21 cellular contexts compared by ENCODE assay signal in genomic region chr13:42318570-42318969, GRCh38.
"Had no signal": no experiment of that assay in that cellular context is flagged by ENCODE, and none has a peak within 500 bp of the region (broad histone marks: within the 10 kb centered on the region; RNA-seq: fewer than 3 reads in every experiment).

No MANE protein-coding gene starts in this region.

- H3K27ac ChIP-seq: gastrocnemius medialis, spleen, thyroid gland had no signal

- H3K9me3 Mint-ChIP-seq: brain; naive thymus-derived CD8-positive, alpha-beta T cell; stimulated activated naive B cell treated with anti-CD40 and anti-IgM and Interleukin-4, amounts not matched to agents 10 μg/mL and 1 μg/mL and 100 μg/mL, for 72 hours; T-cell had no signal

- H3K27ac Mint-ChIP-seq: stimulated activated naive B cell treated with anti-CD40 and anti-IgM and Interleukin-4, amounts not matched to agents 10 μg/mL and 1 μg/mL and 100 μg/mL, for 72 hours had no signal

- DNase-seq: activated CD4-positive, alpha-beta T cell treated with anti-CD3 and anti-CD28 coated beads, Interleukin-2, amount 50 U/mL, for 1 hour; activated CD4-positive, CD25-positive, alpha-beta regulatory T cell treated with anti-CD3 and anti-CD28 coated beads, Interleukin-2, amount 50 U/mL, for 72 hours; activated naive CD4-positive, alpha-beta T cell; anterior cingulate cortex; central memory CD4-positive, alpha-beta T cell; cortex of kidney; gastrocnemius medialis; head of caudate nucleus; naive thymus-derived CD8-positive, alpha-beta T cell; spleen; stimulated activated CD4-positive, alpha-beta T cell treated with anti-CD3 and anti-CD28 coated beads, Interleukin-4, amount 100 ng/mL, for 4 hours; stimulated activated naive B cell treated with anti-CD40 and anti-IgM and Interleukin-4, amounts not matched to agents 10 μg/mL and 1 μg/mL and 100 μg/mL, for 72 hours; T-cell; thyroid gland had no signal

- H3K27me3 Mint-ChIP-seq: brain; naive thymus-derived CD8-positive, alpha-beta T cell; stimulated activated naive B cell treated with anti-CD40 and anti-IgM and Interleukin-4, amounts not matched to agents 10 μg/mL and 1 μg/mL and 100 μg/mL, for 72 hours; T-cell had no signal

- H3K27me3 ChIP-seq: gastrocnemius medialis, spleen, thyroid gland had no signal

- H3K4me1 ChIP-seq: thyroid gland had no signal

- H3K36me3 ChIP-seq: gastrocnemius medialis had no signal

- H3K4me3 ChIP-seq: gastrocnemius medialis, spleen, thyroid gland had no signal

- H3K4me3 Mint-ChIP-seq: brain; naive thymus-derived CD8-positive, alpha-beta T cell; stimulated activated naive B cell treated with anti-CD40 and anti-IgM and Interleukin-4, amounts not matched to agents 10 μg/mL and 1 μg/mL and 100 μg/mL, for 72 hours; T-cell had no signal

- ATAC-seq: gastrocnemius medialis; left lobe of liver; naive thymus-derived CD8-positive, alpha-beta T cell; sciatic nerve; SK-N-SH treated with all-trans-retinoic acid at 6 μM for 48 hours; stimulated activated naive B cell treated with anti-CD40 and anti-IgM and Interleukin-4, amounts not matched to agents 10 μg/mL and 1 μg/mL and 100 μg/mL, for 72 hours; T-cell had no signal

- H3K9me3 ChIP-seq: gastrocnemius medialis, spleen, thyroid gland had no signal

- FAIRE-seq: endometrium, keratinocyte, urothelium cell line had no signal
